36 cellular contexts compared by ENCODE assay signal in the genomic region with DNA sequence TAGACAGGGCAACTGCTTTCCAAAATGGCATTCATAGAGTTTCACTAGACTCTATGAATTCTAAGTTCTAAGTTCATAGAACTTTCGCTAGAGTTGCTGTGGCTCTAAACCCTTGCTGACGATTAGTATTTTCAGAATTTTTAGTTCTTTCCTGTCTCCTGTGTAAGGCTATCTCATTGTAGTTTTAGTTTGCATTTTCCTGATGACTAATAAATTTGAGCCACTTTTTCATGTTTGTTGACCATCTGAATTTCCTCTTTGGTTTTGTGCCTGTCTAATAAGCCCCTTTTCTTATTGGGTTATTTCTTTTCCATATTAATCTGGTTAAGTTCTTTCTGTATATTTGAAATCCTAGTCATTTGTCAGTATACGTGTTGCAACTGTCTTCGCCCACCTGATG.
"Had no signal": no experiment of that assay in that cellular context is flagged by ENCODE, and none has a peak within 500 bp of the region (broad histone marks: within the 10 kb centered on the region; RNA-seq: fewer than 3 reads in every experiment).

No MANE protein-coding gene starts in this region.

- H3K9me3 Mint-ChIP-seq: activated B cell treated with CpG ODN at 0.5 μM for 24 hours; activated CD8-positive, alpha-beta T cell treated with anti-CD3 and anti-CD28 coated beads for 36 hours; activated naive CD4-positive, alpha-beta T cell treated with anti-CD3 and anti-CD28 coated beads for 36 hours; activated naive CD4-positive, alpha-beta T cell treated with anti-CD3 and anti-CD28 coated beads, Interleukin-2, amount 50 U/mL, for 24 hours; activated naive CD8-positive, alpha-beta T cell treated with anti-CD3 and anti-CD28 coated beads, Interleukin-2, amount 50 U/mL, for 24 hours; activated T-helper 1 cell treated with anti-CD3 and anti-CD28 coated beads, Interleukin-12 subunit alpha, Interleukin-12 subunit beta, Interleukin-2, Interleukin-4 antibody, amounts not matched to agents 30 ng/mL and 10 ng/mL and 1 ng/mL, durations not matched to agents 14 hours and 24 hours and 36 hours; activated T-helper 2 cell treated with anti-CD3 and anti-CD28 coated beads, Interferon-gamma antibody, Interleukin-2, Interleukin-4, amounts not matched to agents 10 μg/mL and 5 μg/mL and 100 μg/mL, durations not matched to agents 14 hours and 24 hours and 36 hours; T-helper 2 cell treated with Interferon-gamma antibody and Interleukin-4, amounts not matched to agents 5 μg/mL and 100 μg/mL, for 36 hours had no signal

- H3K36me3 Mint-ChIP-seq: activated CD8-positive, alpha-beta memory T cell treated with anti-CD3 and anti-CD28 coated beads, Interleukin-2, amount 10 ng/mL, durations not matched to agents 7 days and 5 days; activated naive CD4-positive, alpha-beta T cell treated with anti-CD3 and anti-CD28 coated beads, Interleukin-2, amount 50 U/mL, for 24 hours; activated naive CD8-positive, alpha-beta T cell treated with anti-CD3 and anti-CD28 coated beads for 36 hours had no signal

- H3K36me3 ChIP-seq: adrenal gland, cardiac muscle cell, colonic mucosa, esophagus squamous epithelium, gastroesophageal sphincter, heart right ventricle, WERI-Rb-1 had no signal

- H3K4me3 Mint-ChIP-seq: activated B cell treated with CpG ODN at 0.5 μM for 24 hours; activated CD8-positive, alpha-beta memory T cell treated with anti-CD3 and anti-CD28 coated beads, Interleukin-2, amount 10 ng/mL, durations not matched to agents 7 days and 5 days; activated CD8-positive, alpha-beta T cell treated with anti-CD3 and anti-CD28 coated beads for 36 hours; activated naive CD4-positive, alpha-beta T cell treated with anti-CD3 and anti-CD28 coated beads for 36 hours; activated naive CD4-positive, alpha-beta T cell treated with anti-CD3 and anti-CD28 coated beads, Interleukin-2, amount 50 U/mL, for 24 hours; activated naive CD8-positive, alpha-beta T cell treated with anti-CD3 and anti-CD28 coated beads for 36 hours; activated naive CD8-positive, alpha-beta T cell treated with anti-CD3 and anti-CD28 coated beads, Interleukin-2, amount 50 U/mL, for 24 hours; activated T-helper 1 cell treated with anti-CD3 and anti-CD28 coated beads, Interleukin-12 subunit alpha, Interleukin-12 subunit beta, Interleukin-2, Interleukin-4 antibody, amounts not matched to agents 30 ng/mL and 10 ng/mL and 1 ng/mL, durations not matched to agents 14 hours and 24 hours and 36 hours; T-helper 17 cell; T-helper 2 cell treated with Interferon-gamma antibody and Interleukin-4, amounts not matched to agents 5 μg/mL and 100 μg/mL, for 36 hours had no signal

- H3K27ac ChIP-seq: adrenal gland, body of pancreas, cardiac muscle cell, colonic mucosa, dorsolateral prefrontal cortex, esophagus squamous epithelium, gastroesophageal sphincter, heart right ventricle, WERI-Rb-1 had no signal

- H3K9me3 ChIP-seq: adrenal gland, body of pancreas, colonic mucosa, esophagus squamous epithelium, gastroesophageal sphincter had no signal

- H3K4me3 ChIP-seq: adrenal gland, body of pancreas, cardiac muscle cell, colonic mucosa, dorsolateral prefrontal cortex, esophagus squamous epithelium, gastroesophageal sphincter, heart right ventricle had no signal

- H3K4me1 ChIP-seq: adrenal gland, body of pancreas, colonic mucosa, gastroesophageal sphincter had no signal

- H3K27ac Mint-ChIP-seq: activated B cell treated with CpG ODN at 0.5 μM for 24 hours; activated CD8-positive, alpha-beta memory T cell treated with anti-CD3 and anti-CD28 coated beads, Interleukin-2, amount 10 ng/mL, durations not matched to agents 7 days and 5 days; activated CD8-positive, alpha-beta T cell treated with anti-CD3 and anti-CD28 coated beads for 36 hours; activated naive CD4-positive, alpha-beta T cell treated with anti-CD3 and anti-CD28 coated beads for 36 hours; activated naive CD4-positive, alpha-beta T cell treated with anti-CD3 and anti-CD28 coated beads, Interleukin-2, amount 50 U/mL, for 24 hours; activated naive CD8-positive, alpha-beta T cell treated with anti-CD3 and anti-CD28 coated beads for 36 hours; activated naive CD8-positive, alpha-beta T cell treated with anti-CD3 and anti-CD28 coated beads, Interleukin-2, amount 50 U/mL, for 24 hours; activated T-helper 1 cell treated with anti-CD3 and anti-CD28 coated beads, Interleukin-12 subunit alpha, Interleukin-12 subunit beta, Interleukin-2, Interleukin-4 antibody, amounts not matched to agents 30 ng/mL and 10 ng/mL and 1 ng/mL, durations not matched to agents 14 hours and 24 hours and 36 hours; activated T-helper 2 cell treated with anti-CD3 and anti-CD28 coated beads, Interferon-gamma antibody, Interleukin-2, Interleukin-4, amounts not matched to agents 10 μg/mL and 5 μg/mL and 100 μg/mL, durations not matched to agents 14 hours and 24 hours and 36 hours; T-helper 17 cell; T-helper 2 cell treated with Interferon-gamma antibody and Interleukin-4, amounts not matched to agents 5 μg/mL and 100 μg/mL, for 36 hours had no signal

- DNase-seq: activated B cell treated with CpG ODN at 0.5 μM for 24 hours; activated CD4-positive, alpha-beta T cell treated with anti-CD3 and anti-CD28 coated beads for 48 hours; activated CD4-positive, alpha-beta T cell treated with anti-CD3 and anti-CD28 coated beads, Interleukin-2, amount 50 U/mL, for 1 hour; activated CD4-positive, alpha-beta T cell treated with anti-CD3 and anti-CD28 coated beads, Interleukin-2, amount 50 U/mL, for 48 hours; activated CD8-positive, alpha-beta memory T cell treated with anti-CD3 and anti-CD28 coated beads, Interleukin-2, amount 10 ng/mL, durations not matched to agents 7 days and 5 days; activated CD8-positive, alpha-beta memory T cell treated with anti-CD3 and anti-CD28 coated beads, Interleukin-2, amount 50 U/mL, for 4 hours; activated CD8-positive, alpha-beta T cell treated with anti-CD3 and anti-CD28 coated beads for 36 hours; activated effector memory CD4-positive, alpha-beta T cell treated with anti-CD3 and anti-CD28 coated beads, Interleukin-2, amount 50 U/mL, for 16 hours; activated naive CD4-positive, alpha-beta T cell treated with anti-CD3 and anti-CD28 coated beads for 36 hours; activated naive CD8-positive, alpha-beta T cell treated with anti-CD3 and anti-CD28 coated beads for 36 hours; activated naive CD8-positive, alpha-beta T cell treated with anti-CD3 and anti-CD28 coated beads, Interleukin-2, amount 50 U/mL, for 24 hours; activated T-cell treated with anti-CD3 and anti-CD28 coated beads, Interleukin-2, amount 50 U/mL, for 1 hour; activated T-cell treated with anti-CD3 and anti-CD28 coated beads, Interleukin-2, amount 50 U/mL, for 48 hours; adrenal gland; amygdala; aorta; body of pancreas; central memory CD4-positive, alpha-beta T cell; cerebellar nuclear complex; colonic mucosa; dorsolateral prefrontal cortex; effector memory CD4-positive, alpha-beta T cell; esophagus squamous epithelium; foreskin melanocyte; heart right ventricle; T-helper 1 cell; T-helper 17 cell; T1000; WERI-Rb-1 had no signal

- H3K27me3 ChIP-seq: adrenal gland, body of pancreas, cardiac muscle cell, colonic mucosa, dorsolateral prefrontal cortex, esophagus squamous epithelium, gastroesophageal sphincter, heart right ventricle had no signal

- ATAC-seq: activated CD4-positive, CD25-positive, alpha-beta regulatory T cell treated with anti-CD3 and anti-CD28 coated beads, Interleukin-2, amount 50 U/mL, for 24 hours; activated CD8-positive, alpha-beta memory T cell treated with anti-CD3 and anti-CD28 coated beads, Interleukin-2, amount 10 ng/mL, durations not matched to agents 7 days and 5 days; activated CD8-positive, alpha-beta T cell treated with anti-CD3 and anti-CD28 coated beads for 36 hours; activated naive CD8-positive, alpha-beta T cell treated with anti-CD3 and anti-CD28 coated beads, Interleukin-2, amount 50 U/mL, for 24 hours; body of pancreas; gastroesophageal sphincter; heart right ventricle; T-helper 17 cell had no signal

- H3K4me1 Mint-ChIP-seq: activated B cell treated with CpG ODN at 0.5 μM for 24 hours; activated CD8-positive, alpha-beta memory T cell treated with anti-CD3 and anti-CD28 coated beads, Interleukin-2, amount 10 ng/mL, durations not matched to agents 7 days and 5 days; activated naive CD4-positive, alpha-beta T cell treated with anti-CD3 and anti-CD28 coated beads, Interleukin-2, amount 50 U/mL, for 24 hours; T-helper 17 cell had no signal
